15 cellular contexts compared by ENCODE assay signal in genomic region chr5:127935398-127935797, GRCh38.
DNase-seq lines count a peak whose midpoint lies in the region; ATAC-seq, FAIRE-seq and TF ChIP-seq lines count a peak whose summit lies in the region.
"Had no signal": no experiment of that assay in that cellular context is flagged by ENCODE, and none has a peak within 500 bp of the region (broad histone marks: within the 10 kb centered on the region; RNA-seq: fewer than 3 reads in every experiment).

No MANE protein-coding gene starts in this region.

- FAIRE-seq in A549 (lab: Jason Lieb, UNC) (no peak), GM12892 (lab: Jason Lieb, UNC) (peak; percentile 24)
- FAIRE-seq: GM18507, kidney had no signal

- H3K79me1 ChIP-seq in neuronal stem cell (ENCODE audit: low read depth, low read length): no peaks in the 10 kb centered on the region

- H4K91ac ChIP-seq in neuronal stem cell (ENCODE audit: low read depth, low read length, poor library complexity): no peak overlapping the region

- 0% methylated on average over 1 of the region's 1 CpG for WGBS in A549 (ENCODE audit: missing lambda C conversion rate)
- no CpG with 5 or more reads among the region's 1 CpG for WGBS in neuronal stem cell (ENCODE audit: extremely low coverage in 2 of 2, insufficient read length in 2 of 2, insufficient replicate concordance in 1 of 2), 2 donors

- H3K4me2 ChIP-seq in A549 (peak overlapping the region; percentile 75), neuronal stem cell (ENCODE audit: insufficient read depth, low read length, poor library complexity, severe bottlenecking) (no peak overlapping the region)

- TF ChIP-seq POLR2A in A549 (IDR thresholded peaks at IDR 0.05; ENCODE audit: low read length): no peak
- no peak for TF ChIP-seq POLR2A in GM12892 (IDR thresholded peaks at IDR 0.05; ENCODE audit: low read depth, low read length)

- no peak overlapping the region for H3K23ac ChIP-seq in neuronal stem cell (ENCODE audit: low read depth, low read length, poor library complexity)

- H2AFZ ChIP-seq in neuronal stem cell (ENCODE audit: low read length): no peak overlapping the region

- intact Hi-C loops in left lung (cut with DNase I): no loop called here

- peak; percentile 54 to 57 for ATAC-seq in A549
- no peak for ATAC-seq in RWPE2 (ENCODE audit: low read depth)
- peak; percentile 88 for ATAC-seq in left lung
- ATAC-seq in GM19452 (IDR thresholded peaks at IDR 0.05; ENCODE audit: unreplicated experiment): no peak
- ATAC-seq in GM18498 (IDR thresholded peaks at IDR 0.05; ENCODE audit: unreplicated experiment): no peak
- ATAC-seq: activated T-helper 17 cell treated with anti-CD3 and anti-CD28 coated beads, Interleukin-2, amount 50 U/mL, for 72 hours had no signal

- no peak overlapping the region for H2BK120ac ChIP-seq in neuronal stem cell (ENCODE audit: low read depth, low read length)

- no peak overlapping the region for H3K4ac ChIP-seq in neuronal stem cell (ENCODE audit: low read length)

- no peak overlapping the region for H2BK15ac ChIP-seq in neuronal stem cell (ENCODE audit: low read length)

- H3K27ac ChIP-seq in A549 (peak overlapping the region; percentile 73 to 88), RWPE2 (ENCODE audit: poor library complexity, severe bottlenecking) (peak overlapping the region; percentile 53), left lung (peak overlapping the region; percentile 21 to 77), neuronal stem cell (replicated peaks; ENCODE audit: low read length) (no peak overlapping the region)

- TF ChIP-seq RAD21 in A549 (conservative IDR thresholded peaks at IDR 0.05 in 1 of 2, IDR thresholded peaks at IDR 0.05 in 1 of 2): no peak

- no peak for TF ChIP-seq CTCF in A549 (IDR thresholded peaks at IDR 0.05)
- no peak for TF ChIP-seq CTCF in RWPE2 (IDR thresholded peaks at IDR 0.05; ENCODE audit: poor library complexity, severe bottlenecking)
- TF ChIP-seq CTCF in left lung (IDR thresholded peaks at IDR 0.05): no peak

- no peak overlapping the region for H2BK5ac ChIP-seq in neuronal stem cell (ENCODE audit: low read length)

- no peak overlapping the region for H3K18ac ChIP-seq in neuronal stem cell (ENCODE audit: low read length)

- H3K4me3 ChIP-seq in A549 (no peak overlapping the region), RWPE2 (ENCODE audit: severe bottlenecking) (no peak overlapping the region), left lung (no peak overlapping the region), neuronal stem cell (ENCODE audit: low read length in 2 of 2) (no peak overlapping the region)

- H3K14ac ChIP-seq in neuronal stem cell (ENCODE audit: low read length): no peak overlapping the region

- no peak for TF ChIP-seq EP300 in A549 (IDR thresholded peaks at IDR 0.05)

- no peak overlapping the region for H2BK12ac ChIP-seq in neuronal stem cell (ENCODE audit: low read length)

- no peak overlapping the region for H3K9ac ChIP-seq in neuronal stem cell (ENCODE audit: low read depth, low read length, poor library complexity)

- no peak overlapping the region for H4K8ac ChIP-seq in neuronal stem cell (ENCODE audit: low read depth, low read length)

- H3K36me3 ChIP-seq in RWPE2 (ENCODE audit: low read depth) (no peaks in the 10 kb centered on the region), left lung (no peaks in the 10 kb centered on the region), neuronal stem cell (replicated peaks in 1 of 2; ENCODE audit: control insufficient read depth in 2 of 2, insufficient read depth in 2 of 2, low read length in 2 of 2) (no peaks in the 10 kb centered on the region)

- POLR2A ChIA-PET in A549 (lab: Yijun Ruan, JAX): interaction anchor here (0.7 to 1.3 kb wide), 5 partner anchors 10 to 149 kb away, joined by 3 to 10 read pairs (median 4); no protein-coding TSS in a partner anchor

- no peak overlapping the region for H2AK5ac ChIP-seq in neuronal stem cell (ENCODE audit: low read depth, low read length)

- H3K9me3 ChIP-seq in A549 (no peaks in the 10 kb centered on the region; the same call in 2 of the 3 replicates), RWPE2 (ENCODE audit: severe bottlenecking) (no peaks in the 10 kb centered on the region), left lung (no peaks in the 10 kb centered on the region), neuronal stem cell (replicated peaks in 1 of 2; ENCODE audit: control insufficient read depth in 2 of 2, insufficient read depth in 1 of 2, low read depth in 1 of 2, low read length in 2 of 2) (no peaks in the 10 kb centered on the region)

- H3K4me1 ChIP-seq in A549 (peaks cover 40% of the 10 kb centered on the region), RWPE2 (ENCODE audit: insufficient read depth, poor library complexity, severe bottlenecking) (peaks cover 18% of the 10 kb centered on the region), left lung (no peaks in the 10 kb centered on the region), neuronal stem cell (ENCODE audit: control insufficient read depth in 2 of 2, insufficient read depth in 1 of 2, low read depth in 1 of 2, low read length in 2 of 2) (peaks cover 2% of the 10 kb centered on the region in 2 donors)

- CTCF ChIA-PET in A549 (lab: Yijun Ruan, JAX): interaction anchor here (0.8 to 3.1 kb wide), 8 partner anchors 10 to 60 kb away, joined by 3 to 12 read pairs (median 4); no protein-coding TSS in a partner anchor

- H3K27me3 ChIP-seq in RWPE2 (ENCODE audit: insufficient read depth, poor library complexity, severe bottlenecking): no peaks in the 10 kb centered on the region
- H3K27me3 ChIP-seq in left lung: no peaks in the 10 kb centered on the region
- no peaks in the 10 kb centered on the region for H3K27me3 ChIP-seq in neuronal stem cell (ENCODE audit: control insufficient read depth in 3 of 3, insufficient read depth in 3 of 3, low read depth in 1 of 3, low read length in 3 of 3)

- DNase-seq in A549 (ENCODE audit: low read depth in 1 of 2, low spot score in 1 of 2) (peak in 1 of 2 experiments; percentile 81), GM12892 (ENCODE audit: insufficient read length) (no peak), RWPE2 (ENCODE audit: low spot score) (no peak), left lung (no peak), iPS-NIHi7 (ENCODE audit: extremely low spot score) (no peak), neuronal stem cell (ENCODE audit: low spot score) (no peak)
- DNase-seq: activated naive CD8-positive, alpha-beta T cell treated with anti-CD3 and anti-CD28 coated beads for 36 hours; CD4-positive, alpha-beta T cell; kidney; NCI-H2171 treated with DMSO at 0.1 percent for 48 hours; stimulated activated CD4-positive, alpha-beta T cell treated with anti-CD3 and anti-CD28 coated beads, Interleukin-12 subunit alpha, Interleukin-12 subunit beta, amount 100 ng/mL, for 4 hours had no signal

TF ChIP-seq in A549, 52 proteins besides CTCF, POLR2A, EP300 and RAD21:
- TF ChIP-seq RFX5 (IDR thresholded peaks at IDR 0.05) (peak; percentile 95), HOXB5 (CRISPR knock-in tag; IDR thresholded peaks at IDR 0.05) (no peak), SMC3 (IDR thresholded peaks at IDR 0.05) (no peak), NR3C1 (IDR thresholded peaks at IDR 0.05) (no peak), CEBPB (IDR thresholded peaks at IDR 0.05) (peak in 1 of 2 experiments; percentile 68; a peak in 1 of 4 replicates), EHMT2 (IDR thresholded peaks at IDR 0.05; ENCODE audit: low read depth) (no peak), ZSCAN20 (CRISPR knock-in tag; IDR thresholded peaks at IDR 0.05) (no peak), POLR2AphosphoS2 (conservative IDR thresholded peaks at IDR 0.05; ENCODE audit: low read length) (no peak), ELK1 (IDR thresholded peaks at IDR 0.05; ENCODE audit: low read depth, low read length) (no peak), FOSL2 (IDR thresholded peaks at IDR 0.05) (no peak), FOSL2 (CRISPR knock-in tag; IDR thresholded peaks at IDR 0.05) (no peak), SREBF2 (IDR thresholded peaks at IDR 0.05) (no peak), ESRRA (IDR thresholded peaks at IDR 0.05; ENCODE audit: borderline replicate concordance, low read length) (no peak), MAFK (IDR thresholded peaks at IDR 0.05; ENCODE audit: partially characterized antibody) (no peak), MYC (IDR thresholded peaks at IDR 0.05; ENCODE audit: borderline replicate concordance, low read length) (no peak), TP53 (CRISPR knock-in tag; IDR thresholded peaks at IDR 0.05) (no peak)
- TF ChIP-seq, protein P1, sequence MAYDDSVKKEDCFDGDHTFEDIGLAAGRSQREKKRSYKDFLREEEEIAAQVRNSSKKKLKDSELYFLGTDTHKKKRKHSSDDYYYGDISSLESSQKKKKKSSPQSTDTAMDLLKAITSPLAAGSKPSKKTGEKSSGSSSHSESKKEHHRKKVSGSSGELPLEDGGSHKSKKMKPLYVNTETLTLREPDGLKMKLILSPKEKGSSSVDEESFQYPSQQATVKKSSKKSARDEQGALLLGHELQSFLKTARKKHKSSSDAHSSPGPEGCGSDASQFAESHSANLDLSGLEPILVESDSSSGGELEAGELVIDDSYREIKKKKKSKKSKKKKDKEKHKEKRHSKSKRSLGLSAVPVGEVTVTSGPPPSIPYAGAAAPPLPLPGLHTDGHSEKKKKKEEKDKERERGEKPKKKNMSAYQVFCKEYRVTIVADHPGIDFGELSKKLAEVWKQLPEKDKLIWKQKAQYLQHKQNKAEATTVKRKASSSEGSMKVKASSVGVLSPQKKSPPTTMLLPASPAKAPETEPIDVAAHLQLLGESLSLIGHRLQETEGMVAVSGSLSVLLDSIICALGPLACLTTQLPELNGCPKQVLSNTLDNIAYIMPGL (CRISPR knock-in tag; IDR thresholded peaks at IDR 0.05; ENCODE audit: borderline replicate concordance): no peak

Comparison
In these comparisons a context has a peak if more than half of its experiments do, and no peak if none do; other contexts are left out.
1. ATAC-seq: peak in A549 (2 of 2) and left lung (single experiment); none in RWPE2 (single experiment), GM19452 (single experiment) and GM18498 (single experiment).